ENCODE assay signal across 12 cellular contexts in the genomic region with DNA sequence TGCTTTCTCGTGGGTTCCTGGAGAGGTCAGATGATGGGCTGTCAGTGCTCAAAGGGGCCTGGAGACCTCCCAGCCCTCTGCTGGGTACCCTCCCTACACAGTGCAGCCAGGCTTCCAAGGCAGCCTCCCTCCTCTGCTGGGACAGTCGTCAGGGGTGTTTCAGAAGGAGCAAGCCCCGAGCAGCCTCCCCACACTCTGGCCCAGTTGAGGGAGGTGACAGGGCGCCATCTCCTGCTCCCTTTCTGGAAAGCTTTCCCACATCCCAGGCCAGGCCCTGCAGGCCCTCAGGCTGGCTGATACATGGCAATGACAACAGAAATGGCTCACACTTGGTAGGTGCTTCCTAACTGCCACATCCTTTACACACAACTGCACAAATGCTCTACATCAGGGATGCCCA. TPM values are rescaled to one million over a fixed set of nuclear protein-coding genes. Genes with fewer than 3 reads are reported as not detected.
DNase-seq lines count a peak whose midpoint lies in the region; ATAC-seq and TF ChIP-seq lines count a peak whose summit lies in the region.
"Had no signal": no experiment of that assay in that cellular context is flagged by ENCODE, and none has a peak within 500 bp of the region (broad histone marks: within the 10 kb centered on the region; RNA-seq: fewer than 3 reads in every experiment).

No MANE protein-coding gene starts in this region.

- no peaks in the 10 kb centered on the region for H3K27me3 Mint-ChIP-seq in stimulated activated memory B cell treated with anti-CD40 and anti-IgM and Interleukin-4, amounts not matched to agents 10 μg/mL and 1 μg/mL and 100 μg/mL, for 72 hours

- no peak for ATAC-seq in stimulated activated memory B cell treated with anti-CD40 and anti-IgM and Interleukin-4, amounts not matched to agents 10 μg/mL and 1 μg/mL and 100 μg/mL, for 72 hours
- ATAC-seq: left ventricle myocardium superior had no signal

- peak; percentile 23 for TF ChIP-seq CTCF in foreskin fibroblast (IDR thresholded peaks at IDR 0.05; ENCODE audit: low read depth, low read length)
- TF ChIP-seq CTCF in sigmoid colon (IDR thresholded peaks at IDR 0.05), result no peak

- DNase-seq in NCI-H1694 (lab: John Stamatoyannopoulos, UW) (peak; percentile 19), NCI-H1694 treated with DMSO at 0.1 percent for 48 hours (lab: John Stamatoyannopoulos, UW) (no peak), RPMI7951 (ENCODE audit: low read depth) (peak; percentile 72), foreskin fibroblast (peak in 1 of 2 donors; percentile 58), sigmoid colon (peak; percentile 61), SHP77 treated with DMSO at 0.1 percent for 48 hours (lab: John Stamatoyannopoulos, UW) (no peak), NCI-H524 treated with DMSO at 0.1 percent for 48 hours (lab: John Stamatoyannopoulos, UW) (no peak)
- DNase-seq: activated CD4-positive, alpha-beta T cell treated with anti-CD3 and anti-CD28 coated beads, Interleukin-2, amount 10 ng/mL, durations not matched to agents 7 days and 5 days; left ventricle myocardium superior; stimulated activated CD4-positive, alpha-beta T cell treated with anti-CD3 and anti-CD28 coated beads, Interleukin-4, amount 100 ng/mL, for 1 hour had no signal

- H3K9me3 Mint-ChIP-seq in stimulated activated memory B cell treated with anti-CD40 and anti-IgM and Interleukin-4, amounts not matched to agents 10 μg/mL and 1 μg/mL and 100 μg/mL, for 72 hours, result no peaks in the 10 kb centered on the region
- H3K9me3 Mint-ChIP-seq: activated CD4-positive, alpha-beta T cell treated with anti-CD3 and anti-CD28 coated beads, Interleukin-2, amount 10 ng/mL, durations not matched to agents 7 days and 5 days; activated T-helper 2 cell treated with anti-CD3 and anti-CD28 coated beads, Interferon-gamma antibody, Interleukin-2, Interleukin-4, amounts not matched to agents 10 μg/mL and 5 μg/mL and 100 μg/mL, durations not matched to agents 14 hours and 24 hours and 36 hours had no signal

- TF ChIP-seq POLR2A in sigmoid colon (IDR thresholded peaks at IDR 0.05), result no peak

- WGBS in sigmoid colon, 2 donors, result 53 to 67% methylated on average over 4 of the region's 4 CpGs

- H3K27ac ChIP-seq in sigmoid colon, result peak overlapping the region in 3 of 4 donors; percentile 52 to 64 (median 54)

- no peaks in the 10 kb centered on the region for H3K36me3 Mint-ChIP-seq in stimulated activated memory B cell treated with anti-CD40 and anti-IgM and Interleukin-4, amounts not matched to agents 10 μg/mL and 1 μg/mL and 100 μg/mL, for 72 hours

- no peaks in the 10 kb centered on the region for H3K27me3 ChIP-seq in sigmoid colon

- TF ChIP-seq EP300 in sigmoid colon (IDR thresholded peaks at IDR 0.05), result no peak

- H3K9me3 ChIP-seq in sigmoid colon, result no peaks in the 10 kb centered on the region

- peaks cover 0 to 92% (median 82%) of the 10 kb centered on the region in 4 donors for H3K4me1 ChIP-seq in sigmoid colon

- H3K36me3 ChIP-seq in sigmoid colon, result no peaks in the 10 kb centered on the region

- H3K4me1 Mint-ChIP-seq in stimulated activated memory B cell treated with anti-CD40 and anti-IgM and Interleukin-4, amounts not matched to agents 10 μg/mL and 1 μg/mL and 100 μg/mL, for 72 hours, result peaks cover 18% of the 10 kb centered on the region

- H3K4me3 ChIP-seq in foreskin fibroblast (ENCODE audit: low read depth in 1 of 2, low read length in 2 of 2) (no peak overlapping the region), sigmoid colon (no peak overlapping the region)

- intact Hi-C loops in sigmoid colon (cut with DNase I), result no loop called here

- no peak overlapping the region for H3K4me3 Mint-ChIP-seq in stimulated activated memory B cell treated with anti-CD40 and anti-IgM and Interleukin-4, amounts not matched to agents 10 μg/mL and 1 μg/mL and 100 μg/mL, for 72 hours
- H3K4me3 Mint-ChIP-seq: activated CD4-positive, alpha-beta T cell treated with anti-CD3 and anti-CD28 coated beads, Interleukin-2, amount 10 ng/mL, durations not matched to agents 7 days and 5 days had no signal

- no peak overlapping the region for H3K27ac Mint-ChIP-seq in stimulated activated memory B cell treated with anti-CD40 and anti-IgM and Interleukin-4, amounts not matched to agents 10 μg/mL and 1 μg/mL and 100 μg/mL, for 72 hours
- H3K27ac Mint-ChIP-seq: activated CD4-positive, alpha-beta T cell treated with anti-CD3 and anti-CD28 coated beads, Interleukin-2, amount 10 ng/mL, durations not matched to agents 7 days and 5 days; activated T-helper 2 cell treated with anti-CD3 and anti-CD28 coated beads, Interferon-gamma antibody, Interleukin-2, Interleukin-4, amounts not matched to agents 10 μg/mL and 5 μg/mL and 100 μg/mL, durations not matched to agents 14 hours and 24 hours and 36 hours had no signal

RNA-seq across cellular contexts. Expression of a gene that starts 32.1 kb away (rescaled TPM):
- total RNA-seq in RPMI7951 (2014; rRNA removed; shearing (Covaris generic)), result 33.7 and 47.7 TPM in 2 replicates
- total RNA-seq in sigmoid colon, result 100 to 1,000 TPM; 256 to 427 (median 312) TPM
- 10 to 100 TPM; 15.3 to 25.3 (median 16.8) TPM for polyA plus RNA-seq in sigmoid colon
- total RNA-seq: activated CD4-positive, alpha-beta T cell treated with anti-CD3 and anti-CD28 coated beads, Interleukin-2, amount 10 ng/mL, durations not matched to agents 7 days and 5 days had no signal

Comparison
In these comparisons a context has a peak if more than half of its experiments do, and no peak if none do; other contexts are left out.
1. DNase-seq: peak in NCI-H1694 (single experiment), RPMI7951 (single experiment) and sigmoid colon (single experiment); none in NCI-H1694 treated with DMSO at 0.1 percent for 48 hours (single experiment), SHP77 treated with DMSO at 0.1 percent for 48 hours (single experiment) and NCI-H524 treated with DMSO at 0.1 percent for 48 hours (single experiment).